ENCODE assay signal across 14 cellular contexts in the genomic region with DNA sequence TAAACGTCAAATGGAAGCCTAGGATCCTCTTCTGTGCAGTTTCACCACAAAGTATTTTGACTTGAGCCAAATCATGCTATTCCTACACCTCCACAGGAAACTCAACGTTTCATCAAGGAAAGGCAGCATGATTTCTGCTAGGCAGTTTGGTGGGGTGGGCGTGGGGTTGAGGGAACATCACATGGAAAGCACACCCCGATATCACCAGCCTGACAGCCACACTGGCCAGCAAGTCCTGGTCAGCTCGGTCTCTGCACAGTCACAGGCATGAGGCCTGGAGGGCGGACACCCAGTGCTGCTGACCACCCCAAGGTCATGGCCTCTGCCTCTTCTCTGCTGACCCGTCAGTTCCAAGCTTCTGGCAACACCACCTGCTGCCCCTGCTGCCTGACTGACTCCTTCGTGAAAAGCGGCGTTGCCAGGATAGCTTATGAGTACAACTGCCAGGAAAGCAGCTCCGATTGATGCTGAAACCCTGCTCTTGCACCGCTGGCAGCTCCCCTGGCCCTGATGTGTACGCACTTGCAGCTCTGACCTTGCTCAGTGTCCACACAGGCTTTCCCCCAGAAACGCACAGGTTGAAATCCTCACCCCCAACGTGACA.
"Had no signal": no experiment of that assay in that cellular context is flagged by ENCODE, and none has a peak within 500 bp of the region (broad histone marks: within the 10 kb centered on the region; RNA-seq: fewer than 3 reads in every experiment).

No MANE protein-coding gene starts in this region.

- H3K36me3 Mint-ChIP-seq: WTC11 had no signal

- H3K4me3 Mint-ChIP-seq: activated T-helper 1 cell treated with anti-CD3 and anti-CD28 coated beads, Interleukin-12 subunit alpha, Interleukin-12 subunit beta, Interleukin-2, Interleukin-4 antibody, amounts not matched to agents 30 ng/mL and 10 ng/mL and 1 ng/mL, durations not matched to agents 14 hours and 24 hours and 36 hours; stimulated activated naive CD8-positive, alpha-beta T cell treated with anti-CD3 and anti-CD28 coated beads, Interleukin-15, Interleukin-2, amounts not matched to agents 100 ng/mL and 50 ng/mL, for 24 hours; WTC11 had no signal

- H3K9me3 Mint-ChIP-seq: activated T-helper 1 cell treated with anti-CD3 and anti-CD28 coated beads, Interleukin-12 subunit alpha, Interleukin-12 subunit beta, Interleukin-2, Interleukin-4 antibody, amounts not matched to agents 30 ng/mL and 10 ng/mL and 1 ng/mL, durations not matched to agents 14 hours and 24 hours and 36 hours; stimulated activated naive CD8-positive, alpha-beta T cell treated with anti-CD3 and anti-CD28 coated beads, Interleukin-15, Interleukin-2, amounts not matched to agents 100 ng/mL and 50 ng/mL, for 24 hours had no signal

- ATAC-seq: foreskin keratinocyte, left lung, WTC11 had no signal

- H3K4me1 ChIP-seq: left lung, testis had no signal

- H3K27me3 ChIP-seq: brain microvascular endothelial cell, foreskin keratinocyte, left lung, ovary, right atrium auricular region, testis had no signal

- H3K4me3 ChIP-seq: left lung, ovary, right atrium auricular region, testis had no signal

- H3K27ac Mint-ChIP-seq: activated T-helper 1 cell treated with anti-CD3 and anti-CD28 coated beads, Interleukin-12 subunit alpha, Interleukin-12 subunit beta, Interleukin-2, Interleukin-4 antibody, amounts not matched to agents 30 ng/mL and 10 ng/mL and 1 ng/mL, durations not matched to agents 14 hours and 24 hours and 36 hours; stimulated activated naive CD8-positive, alpha-beta T cell treated with anti-CD3 and anti-CD28 coated beads, Interleukin-15, Interleukin-2, amounts not matched to agents 100 ng/mL and 50 ng/mL, for 24 hours had no signal

- H3K27ac ChIP-seq: brain microvascular endothelial cell, foreskin keratinocyte, left lung, ovary, right atrium auricular region, testis had no signal

- DNase-seq: activated CD4-positive, alpha-beta T cell treated with anti-CD3 and anti-CD28 coated beads for 48 hours; activated naive CD4-positive, alpha-beta T cell treated with anti-CD3 and anti-CD28 coated beads, Interleukin-2, amount 50 U/mL, for 16 hours; amniotic stem cell; brain microvascular endothelial cell; foreskin keratinocyte; stimulated activated CD4-positive, alpha-beta T cell treated with anti-CD3 and anti-CD28 coated beads, Interleukin-2, amount 100 ng/mL, for 24 hours; T-helper 1 cell; testis had no signal

- H3K36me3 ChIP-seq: brain microvascular endothelial cell, left lung, ovary, right atrium auricular region had no signal

- H3K9me3 ChIP-seq: left lung, ovary, right atrium auricular region, testis had no signal
